Comparison of ENCODE assay signal across 14 cellular contexts in genomic region chr7:14446829-14447228, GRCh38.
DNase-seq lines count a peak whose midpoint lies in the region; ATAC-seq, FAIRE-seq and TF ChIP-seq lines count a peak whose summit lies in the region.
"Had no signal": no experiment of that assay in that cellular context is flagged by ENCODE, and none has a peak within 500 bp of the region (broad histone marks: within the 10 kb centered on the region; RNA-seq: fewer than 3 reads in every experiment).

No MANE protein-coding gene starts in this region.

- H3K36me3 ChIP-seq in GM12878 (ENCODE audit: control insufficient read depth in 2 of 2, insufficient read depth in 2 of 2, low read length in 1 of 2): no peaks in the 10 kb centered on the region
- H3K36me3 ChIP-seq: vagina had no signal

- RAD21 ChIA-PET in GM12878 (lab: Charles Lee; ENCODE audit: unreplicated experiment): interaction anchor here (1.5 kb wide), 1 partner anchor 60 kb away, joined by 3 read pairs; no protein-coding TSS in a partner anchor

- TF ChIP-seq RAD21 in GM12878 (IDR thresholded peaks at IDR 0.05; ENCODE audit: insufficient read depth, low read depth, low read length): no peak

- BruUV-seq in GM12878 (replicated peaks; lab: Mats Ljungman, UMichigan): no TSS peak

- ATAC-seq in GM21390 (IDR thresholded peaks at IDR 0.05; ENCODE audit: unreplicated experiment) (peak; percentile 63), HG03066 (IDR thresholded peaks at IDR 0.05; ENCODE audit: low read depth, unreplicated experiment) (peak; percentile 60), GM12878 (peak; percentile 82), GM18502 (IDR thresholded peaks at IDR 0.05; ENCODE audit: poor library complexity, unreplicated experiment) (no peak), GM21723 (IDR thresholded peaks at IDR 0.05; ENCODE audit: unreplicated experiment) (no peak)
- ATAC-seq: left cardiac atrium had no signal

- SMC1A ChIA-PET in GM12878 (lab: Charles Lee; ENCODE audit: uncharacterized antibody, unreplicated experiment): interaction anchor here (0.9 to 2.4 kb wide), 3 partner anchors 10 to 70 kb away, joined by 3 to 10 read pairs (median 4); no protein-coding TSS in a partner anchor

- no peaks in the 10 kb centered on the region for H3K27me3 ChIP-seq in GM12878 (replicated peaks in 1 of 2; ENCODE audit: control insufficient read depth in 2 of 2, insufficient read depth in 2 of 2, low read length in 1 of 2)
- H3K27me3 ChIP-seq: vagina had no signal

- no peak overlapping the region for H3K27ac ChIP-seq in GM12878 (ENCODE audit: control insufficient read depth, insufficient read depth)
- H3K27ac ChIP-seq: vagina had no signal

- no peak for TF ChIP-seq EP300 in GM12878 (IDR thresholded peaks at IDR 0.05; ENCODE audit: borderline replicate concordance in 1 of 2, control insufficient read depth in 1 of 2, low read depth in 2 of 2, low read length in 2 of 2)

- no peaks in the 10 kb centered on the region for H3K4me1 ChIP-seq in GM12878 (ENCODE audit: control insufficient read depth, insufficient read depth, low read length)
- H3K4me1 ChIP-seq: vagina had no signal

- H4K20me1 ChIP-seq in GM12878 (ENCODE audit: control insufficient read depth, insufficient read depth): no peaks in the 10 kb centered on the region

- FAIRE-seq in GM12891 (lab: Jason Lieb, UNC): peak; percentile 55
- no peak for FAIRE-seq in GM12878 (lab: Jason Lieb, UNC)
- FAIRE-seq: endometrium had no signal

- intact Hi-C loops in GM12878 (cut with micrococcal nuclease; ENCODE audit: unreplicated experiment): no loop called here

- TF ChIP-seq POLR2A in GM12891 (IDR thresholded peaks at IDR 0.05; ENCODE audit: low read depth, low read length) (no peak), GM12878 (IDR thresholded peaks at IDR 0.05; ENCODE audit: low read depth, low read length) (no peak)

- H3K4me2 ChIP-seq in GM12878 (ENCODE audit: control insufficient read depth, insufficient read depth): no peak overlapping the region

- H3K9ac ChIP-seq in GM12878 (ENCODE audit: control insufficient read depth, insufficient read depth, low read length): no peak overlapping the region

- 3% methylated on average over 3 of the region's 3 CpGs for WGBS in GM12878 (ENCODE audit: insufficient coverage, insufficient replicate concordance, low lambda C conversion rate, missing lambda C conversion rate)

- H2AFZ ChIP-seq in GM12878 (ENCODE audit: control insufficient read depth, low read depth, low read length): no peak overlapping the region

- DNase-seq in GM12891 (ENCODE audit: insufficient read length, low spot score) (no peak), GM12878 (ENCODE audit: low read depth, low spot score) (no peak), COR-L47 (lab: John Stamatoyannopoulos, UW) (no peak)
- no peak for DNase-seq in stimulated activated naive CD4-positive, alpha-beta T cell treated with Interleukin-2 at 50 U/mL for 16 hours (lab: John Stamatoyannopoulos, UW)
- DNase-seq: activated CD4-positive, alpha-beta T cell treated with anti-CD3 and anti-CD28 coated beads, Interleukin-2, amount 50 U/mL, for 48 hours; activated naive CD4-positive, alpha-beta T cell treated with anti-CD3 and anti-CD28 coated beads, Interleukin-2, amount 50 U/mL, for 16 hours; left cardiac atrium; T1000 had no signal

- H3K9me3 ChIP-seq in GM12878 (replicated peaks; ENCODE audit: control insufficient read depth, insufficient read depth, low read length): no peaks in the 10 kb centered on the region
- H3K9me3 ChIP-seq: vagina had no signal

- in situ Hi-C loops in GM12878 (cut with MboI): no loop called here

- no peak for TF ChIP-seq CTCF in GM12878 (IDR thresholded peaks at IDR 0.05 in 2 of 3, conservative IDR thresholded peaks at IDR 0.05 in 1 of 3; ENCODE audit: control insufficient read depth in 2 of 3, extremely low read depth in 1 of 3, insufficient read depth in 1 of 3, low read depth in 3 of 3, low read length in 3 of 3)

- CTCF ChIA-PET in GM12878 (lab: Yijun Ruan, JAX): interaction anchor here (0.7 to 2.2 kb wide), 4 partner anchors 9 to 12 kb away, joined by 3 to 7 read pairs (median 4); no protein-coding TSS in a partner anchor

- H3K4me3 ChIP-seq in GM12878: no peak overlapping the region
- H3K4me3 ChIP-seq: vagina had no signal

- POLR2A ChIA-PET in GM12878 (lab: Charles Lee): no interaction called here

- no peaks in the 10 kb centered on the region for H3K79me2 ChIP-seq in GM12878 (ENCODE audit: control insufficient read depth, insufficient read depth, low read length)

TF ChIP-seq in GM12891, 5 proteins besides CTCF, POLR2A, EP300 and RAD21:
- TF ChIP-seq TAF1 (IDR thresholded peaks at IDR 0.05; ENCODE audit: low read depth, low read length) (no peak), PAX5 (IDR thresholded peaks at IDR 0.05; ENCODE audit: insufficient read depth, low read length, severe bottlenecking) (no peak), POLR2AphosphoS5 (IDR thresholded peaks at IDR 0.05; ENCODE audit: low read depth, low read length) (no peak), SPI1 (IDR thresholded peaks at IDR 0.05; ENCODE audit: low read depth, low read length) (no peak), POU2F2 (IDR thresholded peaks at IDR 0.05; ENCODE audit: low read depth, low read length) (no peak)

TF ChIP-seq in GM12878, 131 proteins besides CTCF, POLR2A, EP300 and RAD21:
- TF ChIP-seq MTA2 (IDR thresholded peaks at IDR 0.05; ENCODE audit: low read depth): peak; percentile 56; the same call in 1 of the 2 replicates
- peak; percentile 54 for TF ChIP-seq IKZF1 (conservative IDR thresholded peaks at IDR 0.05)
- TF ChIP-seq ASH2L (IDR thresholded peaks at IDR 0.05; ENCODE audit: borderline replicate concordance, low read depth): no peak

Comparison
In these comparisons a context has a peak if more than half of its experiments do, and no peak if none do; other contexts are left out.
1. ATAC-seq: peak in GM21390 (single experiment), HG03066 (single experiment) and GM12878 (single experiment); none in GM18502 (single experiment) and GM21723 (single experiment).